19 cellular contexts compared by ENCODE assay signal in the genomic region with DNA sequence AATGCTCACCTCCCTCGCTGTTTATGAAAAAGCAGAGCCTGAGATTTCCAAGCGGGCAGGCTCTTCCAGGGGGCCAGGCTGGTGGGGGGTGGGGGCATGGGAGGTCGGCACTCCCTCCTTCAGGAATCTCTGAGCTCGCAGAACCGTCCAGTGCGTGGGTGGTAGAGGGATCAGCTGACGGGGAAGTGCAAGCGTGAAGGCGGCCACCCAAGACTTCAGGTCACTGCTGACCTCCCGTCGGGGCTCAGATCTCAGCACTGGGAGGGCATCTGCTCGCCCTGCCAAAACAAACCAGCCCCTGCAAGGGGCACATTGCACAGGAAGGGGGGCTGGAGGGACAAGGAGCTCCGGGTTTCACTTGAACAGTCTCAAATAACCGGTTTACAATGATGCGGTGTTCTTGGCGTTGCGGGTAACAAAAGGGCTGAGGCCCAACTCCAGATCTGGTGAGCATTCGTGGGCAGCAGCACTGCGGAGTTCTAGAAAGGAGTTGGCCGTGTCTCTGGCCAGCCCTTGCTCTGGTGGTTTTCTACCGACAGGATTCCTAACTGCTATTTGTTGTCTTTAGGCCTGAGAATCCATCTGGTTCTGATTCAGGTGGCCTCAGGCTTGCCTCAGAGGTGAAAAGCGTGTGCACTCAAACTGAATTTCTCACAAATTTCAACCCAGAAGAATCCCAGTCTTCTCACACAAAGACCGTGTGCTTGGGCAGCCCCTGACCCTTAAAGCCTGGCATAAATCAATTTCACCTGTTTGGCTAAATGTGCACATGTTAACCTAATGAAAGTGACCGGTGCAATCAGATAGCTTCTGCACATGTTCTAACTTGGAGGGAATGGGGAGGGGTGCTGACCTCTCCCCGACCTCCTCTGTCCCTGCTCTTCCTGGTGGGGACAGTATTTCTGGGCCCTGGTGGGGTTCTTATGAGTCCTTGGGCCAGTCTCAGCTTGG.
"Had no signal": no experiment of that assay in that cellular context is flagged by ENCODE, and none has a peak within 500 bp of the region (broad histone marks: within the 10 kb centered on the region; RNA-seq: fewer than 3 reads in every experiment).

No MANE protein-coding gene starts in this region.

- DNase-seq: activated CD4-positive, alpha-beta T cell treated with anti-CD3 and anti-CD28 coated beads, Interleukin-2, amount 50 U/mL, for 1 hour; activated CD8-positive, alpha-beta memory T cell treated with anti-CD3 and anti-CD28 coated beads, Interleukin-2, amount 50 U/mL, for 4 hours; activated naive CD4-positive, alpha-beta T cell treated with anti-CD3 and anti-CD28 coated beads, Interleukin-2, amount 10 ng/mL, durations not matched to agents 7 days and 5 days; activated naive CD8-positive, alpha-beta T cell treated with anti-CD3 and anti-CD28 coated beads, Interleukin-2, amount 50 U/mL, for 24 hours; activated T-cell treated with anti-CD3 and anti-CD28 coated beads, Interleukin-2, amount 50 U/mL, for 4 hours; anterior cingulate cortex; effector CD8-positive, alpha-beta T cell; left ventricle myocardium inferior; mammary epithelial cell; ovary; stimulated activated CD4-positive, alpha-beta T cell treated with anti-CD3 and anti-CD28 coated beads, Interleukin-12 subunit alpha, Interleukin-12 subunit beta, amount 100 ng/mL, for 4 hours; stimulated activated CD4-positive, alpha-beta T cell treated with anti-CD3 and anti-CD28 coated beads, Interleukin-1b, Interleukin-23, amount 100 ng/mL, for 48 hours; stimulated activated naive CD8-positive, alpha-beta T cell treated with anti-CD3 and anti-CD28 coated beads, Interleukin-15, Interleukin-2, amounts not matched to agents 100 U/mL and 50 U/mL, for 24 hours; substantia nigra; T-helper 1 cell; tibial artery had no signal

- H3K4me1 ChIP-seq: breast epithelium, vagina had no signal

- H3K27ac Mint-ChIP-seq: activated naive CD4-positive, alpha-beta T cell treated with anti-CD3 and anti-CD28 coated beads, Interleukin-2, amount 10 ng/mL, durations not matched to agents 7 days and 5 days; activated naive CD8-positive, alpha-beta T cell treated with anti-CD3 and anti-CD28 coated beads, Interleukin-2, amount 50 U/mL, for 24 hours; dendritic cell treated with granulocyte-macrophage colony-stimulating factor and Interleukin-4, amounts not matched to agents 40 ng/mL and 50 ng/mL, for 4 days had no signal

- H3K9me3 ChIP-seq: breast epithelium, left ventricle myocardium inferior, ovary, tibial artery, vagina had no signal

- H3K4me3 ChIP-seq: breast epithelium, left ventricle myocardium inferior, ovary, tibial artery, vagina had no signal

- H3K4me3 Mint-ChIP-seq: activated naive CD4-positive, alpha-beta T cell treated with anti-CD3 and anti-CD28 coated beads, Interleukin-2, amount 10 ng/mL, durations not matched to agents 7 days and 5 days; activated naive CD8-positive, alpha-beta T cell treated with anti-CD3 and anti-CD28 coated beads, Interleukin-2, amount 50 U/mL, for 24 hours; activated T-cell treated with anti-CD3 and anti-CD28 coated beads, Interleukin-2, amount 50 U/mL, for 4 hours; dendritic cell treated with granulocyte-macrophage colony-stimulating factor and Interleukin-4, amounts not matched to agents 40 ng/mL and 50 ng/mL, for 4 days had no signal

- H3K27ac ChIP-seq: breast epithelium, left ventricle myocardium inferior, ovary, tibial artery, vagina had no signal

- H3K27me3 ChIP-seq: breast epithelium, ovary, tibial artery, vagina had no signal

- H3K36me3 ChIP-seq: breast epithelium, left ventricle myocardium inferior, ovary, tibial artery, vagina had no signal

- H3K36me3 Mint-ChIP-seq: activated naive CD4-positive, alpha-beta T cell treated with anti-CD3 and anti-CD28 coated beads, Interleukin-2, amount 10 ng/mL, durations not matched to agents 7 days and 5 days had no signal

- H3K9me3 Mint-ChIP-seq: activated naive CD4-positive, alpha-beta T cell treated with anti-CD3 and anti-CD28 coated beads, Interleukin-2, amount 10 ng/mL, durations not matched to agents 7 days and 5 days; activated naive CD8-positive, alpha-beta T cell treated with anti-CD3 and anti-CD28 coated beads, Interleukin-2, amount 50 U/mL, for 24 hours; activated T-cell treated with anti-CD3 and anti-CD28 coated beads, Interleukin-2, amount 50 U/mL, for 4 hours; dendritic cell treated with granulocyte-macrophage colony-stimulating factor and Interleukin-4, amounts not matched to agents 40 ng/mL and 50 ng/mL, for 4 days had no signal
